Comparison of ENCODE assay signal across 1 cellular context in the genomic region with DNA sequence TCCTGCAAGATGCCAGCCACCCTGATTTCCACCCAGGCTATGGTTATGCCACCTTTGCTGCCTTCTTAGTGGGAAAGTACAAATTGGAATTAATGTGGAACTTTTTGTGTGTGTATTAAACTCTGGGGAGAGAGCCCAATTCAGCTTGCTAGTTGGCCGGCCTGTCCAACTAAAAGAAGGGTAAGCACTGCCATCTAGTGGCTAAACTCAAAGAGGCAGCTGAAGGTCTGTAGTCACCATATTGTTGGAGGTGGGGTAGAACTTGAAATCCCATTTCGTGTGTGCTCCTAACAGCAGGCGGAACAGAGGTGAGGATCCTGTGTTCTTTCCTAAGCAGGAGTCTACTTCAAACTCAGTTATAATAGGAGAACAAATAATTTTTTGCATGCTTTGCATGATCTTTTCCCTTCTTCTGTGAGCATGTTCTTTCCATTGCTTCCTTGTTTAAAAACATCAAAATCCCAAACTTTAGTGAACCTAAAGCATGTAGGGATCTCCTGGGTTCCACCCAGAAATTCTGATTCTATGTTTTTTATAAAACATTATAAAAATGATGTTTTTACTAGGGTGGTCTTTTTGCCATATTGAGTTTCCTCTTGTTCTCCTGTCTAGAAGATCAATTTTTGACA.
TF ChIP-seq lines count a peak whose summit lies in the region.

No MANE protein-coding gene starts in this region.

TF ChIP-seq in K562, 482 proteins besides CTCF, POLR2A, EP300 and RAD21 (continued from another document):
- TF ChIP-seq, protein P1, sequence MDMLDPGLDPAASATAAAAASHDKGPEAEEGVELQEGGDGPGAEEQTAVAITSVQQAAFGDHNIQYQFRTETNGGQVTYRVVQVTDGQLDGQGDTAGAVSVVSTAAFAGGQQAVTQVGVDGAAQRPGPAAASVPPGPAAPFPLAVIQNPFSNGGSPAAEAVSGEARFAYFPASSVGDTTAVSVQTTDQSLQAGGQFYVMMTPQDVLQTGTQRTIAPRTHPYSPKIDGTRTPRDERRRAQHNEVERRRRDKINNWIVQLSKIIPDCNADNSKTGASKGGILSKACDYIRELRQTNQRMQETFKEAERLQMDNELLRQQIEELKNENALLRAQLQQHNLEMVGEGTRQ (CRISPR knock-in tag; IDR thresholded peaks at IDR 0.05): no peak
- TF ChIP-seq ZBTB26 (CRISPR knock-in tag; IDR thresholded peaks at IDR 0.05) (no peak), ZBED1 (IDR thresholded peaks at IDR 0.05) (no peak), ZNF655 (CRISPR knock-in tag; IDR thresholded peaks at IDR 0.05) (no peak)
